In the genomic region with DNA sequence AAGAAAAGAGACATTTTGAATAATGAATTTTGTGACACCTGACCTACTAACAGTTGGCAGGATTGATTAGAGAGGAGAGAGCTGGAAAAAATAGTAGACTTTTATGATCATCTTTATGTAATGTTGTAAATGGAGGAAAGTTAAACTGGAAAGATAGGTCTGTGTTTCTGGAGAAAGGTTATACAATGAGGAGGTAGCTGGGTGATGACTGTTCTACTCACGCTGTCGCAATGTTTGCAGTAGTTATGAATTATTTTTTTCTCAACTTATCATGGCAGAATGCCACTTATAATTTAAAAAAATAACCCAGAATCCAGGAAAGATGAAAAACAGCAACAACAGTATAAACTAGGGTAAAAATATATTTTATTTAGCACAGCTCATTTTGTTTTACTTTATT, we compare ENCODE assay signal across 24 cellular contexts.
A peak's percentile ranks its signal among the peaks of the same experiment; 100 is the strongest.
DNase-seq lines count a peak whose midpoint lies in the region; ATAC-seq and TF ChIP-seq lines count a peak whose summit lies in the region.
"Had no signal": no experiment of that assay in that cellular context is flagged by ENCODE, and none has a peak within 500 bp of the region (broad histone marks: within the 10 kb centered on the region; RNA-seq: fewer than 3 reads in every experiment).

No MANE protein-coding gene starts in this region.

- no peak overlapping the region for H3K4me3 Mint-ChIP-seq in effector memory CD8-positive, alpha-beta T cell
- H3K4me3 Mint-ChIP-seq in activated CD4-positive, alpha-beta T cell treated with anti-CD3 and anti-CD28 coated beads, Interleukin-2, amount 10 ng/mL, durations not matched to agents 7 days and 5 days: no peak overlapping the region
- H3K4me3 Mint-ChIP-seq: CD14-positive monocyte; CD4-positive, alpha-beta memory T cell; CD4-positive, CD25-positive, alpha-beta regulatory T cell; CD8-positive, alpha-beta memory T cell had no signal

- H3K9me2 ChIP-seq in PC-3 (replicated peaks; ENCODE audit: low read length): no peaks in the 10 kb centered on the region

- H3K27me3 Mint-ChIP-seq in effector memory CD8-positive, alpha-beta T cell: no peaks in the 10 kb centered on the region
- no peaks in the 10 kb centered on the region for H3K27me3 Mint-ChIP-seq in activated CD4-positive, alpha-beta T cell treated with anti-CD3 and anti-CD28 coated beads, Interleukin-2, amount 10 ng/mL, durations not matched to agents 7 days and 5 days
- H3K27me3 Mint-ChIP-seq: CD4-positive, alpha-beta memory T cell; CD4-positive, CD25-positive, alpha-beta regulatory T cell had no signal

- H3K4me1 ChIP-seq in PC-3 (ENCODE audit: insufficient read depth, low read length) (peaks cover 6% of the 10 kb centered on the region; the same call in 1 of the 2 replicates), adipocyte (ENCODE audit: control insufficient read depth, insufficient read depth, low read length) (no peaks in the 10 kb centered on the region)
- H3K4me1 ChIP-seq: BE2C, BLaER1 had no signal

- no peaks in the 10 kb centered on the region for H3K27me3 ChIP-seq in PC-3 (ENCODE audit: low read length)
- H3K27me3 ChIP-seq in adipocyte (replicated peaks; ENCODE audit: control insufficient read depth, insufficient read depth, low read length): no peaks in the 10 kb centered on the region
- H3K27me3 ChIP-seq: BE2C, BLaER1 had no signal

- no peaks in the 10 kb centered on the region for H3K79me2 ChIP-seq in PC-3 (ENCODE audit: low read length)

- H3K4me2 ChIP-seq in PC-3 (ENCODE audit: low read length): no peak overlapping the region
- H3K4me2 ChIP-seq: BLaER1 had no signal

- H3K4me3 ChIP-seq in PC-3 (ENCODE audit: low read length) (no peak overlapping the region), adipocyte (ENCODE audit: low read length) (no peak overlapping the region), epithelial cell of esophagus (ENCODE audit: low read length) (no peak overlapping the region)
- H3K4me3 ChIP-seq: BLaER1, GM12878 had no signal

- no peaks in the 10 kb centered on the region for H3F3A ChIP-seq in PC-3 (ENCODE audit: low read length, unreplicated experiment)

- H3K9ac ChIP-seq in PC-3 (ENCODE audit: low read length): no peak overlapping the region
- no peak overlapping the region for H3K9ac ChIP-seq in adipocyte (ENCODE audit: low read length)
- H3K9ac ChIP-seq: BLaER1 had no signal

- ATAC-seq in PC-3: no peak
- ATAC-seq in effector memory CD8-positive, alpha-beta T cell (replicated peaks): no peak
- ATAC-seq: GM12878 had no signal

- peak; percentile 48 for DNase-seq in PC-3
- peak; percentile 3 for DNase-seq in adipocyte (ENCODE audit: low read depth)
- DNase-seq in epithelial cell of esophagus (ENCODE audit: low read depth): peak; percentile 52
- no peak for DNase-seq in effector memory CD8-positive, alpha-beta T cell
- DNase-seq in NCI-H2196 treated with DMSO at 0.1 percent for 48 hours (lab: John Stamatoyannopoulos, UW; ENCODE audit: unreplicated experiment): no peak
- no peak for DNase-seq in activated CD4-positive, alpha-beta T cell treated with anti-CD3 and anti-CD28 coated beads, Interleukin-2, amount 10 ng/mL, durations not matched to agents 7 days and 5 days
- DNase-seq: 8988T; ACHN; BE2C; C1 segment of cervical spinal cord; CD4-positive, alpha-beta memory T cell; CD4-positive, CD25-positive, alpha-beta regulatory T cell; CD8-positive, alpha-beta memory T cell; COR-L47; DMS 273 treated with DMSO at 0.1 percent for 48 hours; DMS153; DMS53; DMS79; DND-41; EL; GDM1 had no signal

- no TSS peak for BruUV-seq in PC-3 (replicated peaks; lab: Mats Ljungman, UMichigan)

- no peak overlapping the region for H3K27ac Mint-ChIP-seq in effector memory CD8-positive, alpha-beta T cell
- no peak overlapping the region for H3K27ac Mint-ChIP-seq in activated CD4-positive, alpha-beta T cell treated with anti-CD3 and anti-CD28 coated beads, Interleukin-2, amount 10 ng/mL, durations not matched to agents 7 days and 5 days
- H3K27ac Mint-ChIP-seq: CD14-positive monocyte; CD4-positive, alpha-beta memory T cell; CD4-positive, CD25-positive, alpha-beta regulatory T cell; CD8-positive, alpha-beta memory T cell had no signal

- H2AFZ ChIP-seq in PC-3 (ENCODE audit: low read length): no peak overlapping the region

- intact Hi-C loops in PC-3 (cut with micrococcal nuclease): no loop called here

- TF ChIP-seq CTCF in PC-3 (conservative IDR thresholded peaks at IDR 0.05; ENCODE audit: low read depth, low read length) (no peak), epithelial cell of esophagus (IDR thresholded peaks at IDR 0.05; ENCODE audit: insufficient read depth, low read depth, low read length, missing control alignments) (no peak)

- H3K4me1 Mint-ChIP-seq in effector memory CD8-positive, alpha-beta T cell (ENCODE audit: low read depth in 2 of 2): no peaks in the 10 kb centered on the region
- H3K4me1 Mint-ChIP-seq in activated CD4-positive, alpha-beta T cell treated with anti-CD3 and anti-CD28 coated beads, Interleukin-2, amount 10 ng/mL, durations not matched to agents 7 days and 5 days: no peaks in the 10 kb centered on the region
- H3K4me1 Mint-ChIP-seq: CD14-positive monocyte; CD4-positive, alpha-beta memory T cell; CD4-positive, CD25-positive, alpha-beta regulatory T cell; CD8-positive, alpha-beta memory T cell had no signal

- CTCF ChIA-PET in PC-3 (lab: Charles Lee): no interaction called here
- CTCF ChIA-PET in activated CD4-positive, alpha-beta T cell treated with anti-CD3 and anti-CD28 coated beads, Interleukin-2, amount 10 ng/mL, durations not matched to agents 7 days and 5 days (lab: Charles Lee): no interaction called here

- H3K9me3 Mint-ChIP-seq in effector memory CD8-positive, alpha-beta T cell: peaks cover 8 to 19% of the 10 kb centered on the region in 2 donors
- H3K9me3 Mint-ChIP-seq in activated CD4-positive, alpha-beta T cell treated with anti-CD3 and anti-CD28 coated beads, Interleukin-2, amount 10 ng/mL, durations not matched to agents 7 days and 5 days: no peaks in the 10 kb centered on the region
- H3K9me3 Mint-ChIP-seq: CD8-positive, alpha-beta memory T cell had no signal

- H3K9me3 ChIP-seq in PC-3 (ENCODE audit: low read length) (no peaks in the 10 kb centered on the region), adipocyte (ENCODE audit: control insufficient read depth, low read length) (no peaks in the 10 kb centered on the region)
- H3K9me3 ChIP-seq: BE2C, BLaER1 had no signal

- no peaks in the 10 kb centered on the region for H3K36me3 Mint-ChIP-seq in effector memory CD8-positive, alpha-beta T cell (ENCODE audit: insufficient read depth)
- H3K36me3 Mint-ChIP-seq in activated CD4-positive, alpha-beta T cell treated with anti-CD3 and anti-CD28 coated beads, Interleukin-2, amount 10 ng/mL, durations not matched to agents 7 days and 5 days (ENCODE audit: low read depth): no peaks in the 10 kb centered on the region
- H3K36me3 Mint-ChIP-seq: CD14-positive monocyte; CD4-positive, alpha-beta memory T cell; CD4-positive, CD25-positive, alpha-beta regulatory T cell; CD8-positive, alpha-beta memory T cell had no signal

- no peak overlapping the region for H3K27ac ChIP-seq in PC-3 (ENCODE audit: low read length)
- H3K27ac ChIP-seq: BLaER1 had no signal

- H4K20me1 ChIP-seq in PC-3 (ENCODE audit: low read length): no peaks in the 10 kb centered on the region
- H4K20me1 ChIP-seq: BLaER1 had no signal

- POLR2A ChIA-PET in PC-3 (lab: Charles Lee; ENCODE audit: unreplicated experiment): no interaction called here
- POLR2A ChIA-PET in activated CD4-positive, alpha-beta T cell treated with anti-CD3 and anti-CD28 coated beads, Interleukin-2, amount 10 ng/mL, durations not matched to agents 7 days and 5 days (lab: Charles Lee): no interaction called here

- H3K36me3 ChIP-seq in PC-3 (ENCODE audit: low read depth, low read length) (no peaks in the 10 kb centered on the region), adipocyte (ENCODE audit: control insufficient read depth, insufficient read depth, low read length, severe bottlenecking) (no peaks in the 10 kb centered on the region)
- H3K36me3 ChIP-seq: BE2C, BLaER1 had no signal

Comparison
In these comparisons a context has a peak if more than half of its experiments do, and no peak if none do; other contexts are left out.
1. DNase-seq: peak in PC-3 (single experiment), adipocyte (single experiment) and epithelial cell of esophagus (single experiment); none in effector memory CD8-positive, alpha-beta T cell (0 of 3), NCI-H2196 treated with DMSO at 0.1 percent for 48 hours (single experiment) and activated CD4-positive, alpha-beta T cell treated with anti-CD3 and anti-CD28 coated beads, Interleukin-2, amount 10 ng/mL, durations not matched to agents 7 days and 5 days (single experiment).